1 cellular context compared by ENCODE assay signal in genomic region chr12:6430990-6431353, GRCh38.
TF ChIP-seq lines count a peak whose summit lies in the region.

No MANE protein-coding gene starts in this region.

TF ChIP-seq in K562, 482 proteins besides CTCF, POLR2A, EP300 and RAD21:
- TF ChIP-seq KLF16 (IDR thresholded peaks at IDR 0.05) (no peak), GTF2B (IDR thresholded peaks at IDR 0.05; ENCODE audit: extremely low read depth, insufficient read length) (no peak)
- TF ChIP-seq, protein P1, sequence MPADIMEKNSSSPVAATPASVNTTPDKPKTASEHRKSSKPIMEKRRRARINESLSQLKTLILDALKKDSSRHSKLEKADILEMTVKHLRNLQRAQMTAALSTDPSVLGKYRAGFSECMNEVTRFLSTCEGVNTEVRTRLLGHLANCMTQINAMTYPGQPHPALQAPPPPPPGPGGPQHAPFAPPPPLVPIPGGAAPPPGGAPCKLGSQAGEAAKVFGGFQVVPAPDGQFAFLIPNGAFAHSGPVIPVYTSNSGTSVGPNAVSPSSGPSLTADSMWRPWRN (IDR thresholded peaks at IDR 0.05; ENCODE audit: low read depth) = no peak
